Comparison of ENCODE assay signal across 2 cellular contexts in genomic region chr10:102395677-102396197, GRCh38.
TF ChIP-seq lines count a peak whose summit lies in the region.

Gene NFKB2, plus strand, starts transcription at chr10:102395705. Its CDS starts 255 bp downstream, at chr10:102395960.

TF ChIP-seq in IMR-90, 13 proteins besides CTCF, POLR2A, EP300 and RAD21:
- TF ChIP-seq NFE2L2 (IDR thresholded peaks at IDR 0.05; ENCODE audit: low read depth, low read length) (0 out of 2 replicates have a peak, but pooled peaks have one; percentile 0), RCOR1 (IDR thresholded peaks at IDR 0.05; ENCODE audit: insufficient replicate concordance, low read length) (no peak), FOS (IDR thresholded peaks at IDR 0.05; ENCODE audit: low read depth, low read length) (peak; percentile 63)

TF ChIP-seq in HepG2, 621 proteins besides CTCF, POLR2A, EP300 and RAD21:
- TF ChIP-seq JUN (CRISPR knock-in tag; IDR thresholded peaks at IDR 0.05) (no peak), POLR2AphosphoS5 (IDR thresholded peaks at IDR 0.05; ENCODE audit: low read depth, low read length) (peak; percentile 61), ZNF746 (CRISPR knock-in tag; IDR thresholded peaks at IDR 0.05) (0 out of 2 replicates have a peak, but pooled peaks have one; percentile 8), HNF1B (CRISPR knock-in tag; IDR thresholded peaks at IDR 0.05) (0 out of 2 replicates have a peak, but pooled peaks have one; percentile 33), TARDBP (CRISPR knock-in tag; IDR thresholded peaks at IDR 0.05) (0 out of 2 replicates have a peak, but pooled peaks have one; percentile 15), POLR2G (IDR thresholded peaks at IDR 0.05; ENCODE audit: low read depth, low read length) (0 out of 2 replicates have a peak, but pooled peaks have one; percentile 10), ZNF644 (CRISPR knock-in tag; IDR thresholded peaks at IDR 0.05; ENCODE audit: low read depth) (no peak)
TF ChIP-seq in HepG2: peak in this region for 5.
